Comparison of ENCODE assay signal across 15 cellular contexts in genomic region chr11:26842458-26842841, GRCh38.
A peak's percentile ranks its signal among the peaks of the same experiment; 100 is the strongest.
DNase-seq lines count a peak whose midpoint lies in the region; ATAC-seq, FAIRE-seq and TF ChIP-seq lines count a peak whose summit lies in the region.
"Had no signal": no experiment of that assay in that cellular context is flagged by ENCODE, and none has a peak within 500 bp of the region (broad histone marks: within the 10 kb centered on the region; RNA-seq: fewer than 3 reads in every experiment).

No MANE protein-coding gene starts in this region.

- H3K27ac ChIP-seq in GM23248 (peak overlapping the region; percentile 75), stomach (peak overlapping the region in 4 of 5 donors; percentile 4 to 56 (median 44)), kidney (ENCODE audit: low read depth in 2 of 2, low read length in 2 of 2) (peak overlapping the region in 1 of 2 donors; percentile 63)
- H3K27ac ChIP-seq: neural progenitor cell, SJSA1, testis had no signal

- TF ChIP-seq EP300 in stomach (IDR thresholded peaks at IDR 0.05) = no peak

- H3K27me3 Mint-ChIP-seq in chondrocyte (ENCODE audit: low read depth) = no peaks in the 10 kb centered on the region
- H3K27me3 Mint-ChIP-seq in activated CD4-positive, alpha-beta T cell treated with anti-CD3 and anti-CD28 coated beads, Interleukin-2, amount 10 ng/mL, durations not matched to agents 7 days and 5 days = no peaks in the 10 kb centered on the region

- H3K36me3 ChIP-seq in GM23248 (ENCODE audit: low read depth) (no peaks in the 10 kb centered on the region), stomach (no peaks in the 10 kb centered on the region), kidney (ENCODE audit: control insufficient read depth in 1 of 2, insufficient read depth in 2 of 2, low read length in 2 of 2) (no peaks in the 10 kb centered on the region)
- H3K36me3 ChIP-seq: BE2C, neural progenitor cell, SJSA1 had no signal

- H3K27ac Mint-ChIP-seq in chondrocyte (ENCODE audit: unreplicated experiment) = peak overlapping the region; percentile 74
- H3K27ac Mint-ChIP-seq in activated CD4-positive, alpha-beta T cell treated with anti-CD3 and anti-CD28 coated beads, Interleukin-2, amount 10 ng/mL, durations not matched to agents 7 days and 5 days = no peak overlapping the region
- H3K27ac Mint-ChIP-seq: neural progenitor cell had no signal

- peaks cover 56% of the 10 kb centered on the region for H3K4me1 ChIP-seq in GM23248 (ENCODE audit: insufficient read depth)
- peaks cover 0 to 8% (median 3%) of the 10 kb centered on the region in 4 donors for H3K4me1 ChIP-seq in stomach
- H3K4me1 ChIP-seq in kidney (ENCODE audit: control insufficient read depth in 1 of 2, insufficient read depth in 1 of 2, low read depth in 1 of 2, low read length in 2 of 2) = peaks cover 3 to 14% of the 10 kb centered on the region in 2 donors
- H3K4me1 ChIP-seq: BE2C, neural progenitor cell, SJSA1, testis had no signal

- intact Hi-C loops in left ventricle myocardium superior (cut with micrococcal nuclease) (no loop called here), stomach (cut with DNase I; ENCODE audit: low total_unique reads) (no loop called here), kidney (cut with DNase I) (no loop called here)

- in situ Hi-C loops in GM23248 (cut with MboI) = loop anchor here (10.0 kb wide), 1 partner anchor 58 kb away; no protein-coding TSS in a partner anchor

- no peaks in the 10 kb centered on the region for H4K20me1 ChIP-seq in GM23248 (ENCODE audit: insufficient read depth)

- peaks cover 67% of the 10 kb centered on the region for H3K4me1 Mint-ChIP-seq in chondrocyte (ENCODE audit: low read depth)
- H3K4me1 Mint-ChIP-seq in activated CD4-positive, alpha-beta T cell treated with anti-CD3 and anti-CD28 coated beads, Interleukin-2, amount 10 ng/mL, durations not matched to agents 7 days and 5 days = no peaks in the 10 kb centered on the region
- H3K4me1 Mint-ChIP-seq: neural progenitor cell had no signal

- DNase-seq in GM23248 = peak; percentile 64
- no peak for DNase-seq in chondrocyte (ENCODE audit: low spot score)
- DNase-seq in left ventricle myocardium superior = no peak
- DNase-seq in stomach = no peak
- no peak for DNase-seq in activated CD4-positive, alpha-beta T cell treated with anti-CD3 and anti-CD28 coated beads, Interleukin-2, amount 10 ng/mL, durations not matched to agents 7 days and 5 days
- no peak for DNase-seq in kidney
- DNase-seq: activated gamma-delta T cell treated with Interleukin-2 at 50 U/mL for 16 hours, BE2C, DMS53, NCI-H2227 treated with DMSO at 0.1 percent for 48 hours, testis had no signal

- peaks cover 31% of the 10 kb centered on the region for H3F3A ChIP-seq in GM23248 (ENCODE audit: insufficient read depth)

- H2AFZ ChIP-seq in GM23248 = peak overlapping the region; percentile 36
- H2AFZ ChIP-seq: neural progenitor cell had no signal

- no peak for FAIRE-seq in kidney (lab: Jason Lieb, UNC)

- WGBS in GM23248 (ENCODE audit: low coverage in 1 of 2, low lambda C conversion rate in 2 of 2, missing lambda C conversion rate in 2 of 2), 2 experiments = 0 to 3% methylated on average over 1 of the region's 1 CpG
- 67 to 85% (median 77%) methylated on average over 1 of the region's 1 CpG for WGBS in stomach, 5 donors

- H3K9me3 Mint-ChIP-seq in chondrocyte (ENCODE audit: low read depth) = peaks cover 12% of the 10 kb centered on the region
- peaks cover 2% of the 10 kb centered on the region for H3K9me3 Mint-ChIP-seq in activated CD4-positive, alpha-beta T cell treated with anti-CD3 and anti-CD28 coated beads, Interleukin-2, amount 10 ng/mL, durations not matched to agents 7 days and 5 days
- H3K9me3 Mint-ChIP-seq: neural progenitor cell had no signal

- no peak for TF ChIP-seq POLR2A in stomach (IDR thresholded peaks at IDR 0.05)
- TF ChIP-seq POLR2A in GM18505 (IDR thresholded peaks at IDR 0.05; ENCODE audit: borderline replicate concordance, extremely low read depth, insufficient read depth, insufficient read length) = no peak

- no peak overlapping the region for H3K4me3 Mint-ChIP-seq in chondrocyte (ENCODE audit: unreplicated experiment)
- no peak overlapping the region for H3K4me3 Mint-ChIP-seq in activated CD4-positive, alpha-beta T cell treated with anti-CD3 and anti-CD28 coated beads, Interleukin-2, amount 10 ng/mL, durations not matched to agents 7 days and 5 days
- H3K4me3 Mint-ChIP-seq: neural progenitor cell had no signal

- no peaks in the 10 kb centered on the region for H3K79me2 ChIP-seq in GM23248 (ENCODE audit: insufficient read depth)

- no peaks in the 10 kb centered on the region for H3K36me3 Mint-ChIP-seq in chondrocyte (ENCODE audit: low read depth)
- H3K36me3 Mint-ChIP-seq in activated CD4-positive, alpha-beta T cell treated with anti-CD3 and anti-CD28 coated beads, Interleukin-2, amount 10 ng/mL, durations not matched to agents 7 days and 5 days (ENCODE audit: low read depth) = no peaks in the 10 kb centered on the region
- H3K36me3 Mint-ChIP-seq: neural progenitor cell had no signal

- ATAC-seq in left ventricle myocardium superior (peak; percentile 87), GM18505 (IDR thresholded peaks at IDR 0.05; ENCODE audit: unreplicated experiment) (no peak), GM19324 (IDR thresholded peaks at IDR 0.05; ENCODE audit: low FRiP score, unreplicated experiment) (no peak)

- TF ChIP-seq CTCF in chondrocyte (IDR thresholded peaks at IDR 0.05) (no peak), stomach (IDR thresholded peaks at IDR 0.05) (no peak), kidney (IDR thresholded peaks at IDR 0.05; ENCODE audit: borderline replicate concordance, extremely low read depth, insufficient read depth) (no peak)

- no peaks in the 10 kb centered on the region for H3K9me2 ChIP-seq in GM23248 (ENCODE audit: insufficient read depth)

- no peaks in the 10 kb centered on the region for H3K9me3 ChIP-seq in GM23248 (ENCODE audit: low read depth)
- no peaks in the 10 kb centered on the region for H3K9me3 ChIP-seq in stomach
- H3K9me3 ChIP-seq in kidney (ENCODE audit: control insufficient read depth in 1 of 2, low read length in 2 of 2) = no peaks in the 10 kb centered on the region
- H3K9me3 ChIP-seq: BE2C, SJSA1, testis had no signal

- peak overlapping the region; percentile 32 for H3K9ac ChIP-seq in GM23248
- no peak overlapping the region for H3K9ac ChIP-seq in kidney (ENCODE audit: low read length in 2 of 2)
- H3K9ac ChIP-seq: neural progenitor cell had no signal

- H3K27me3 ChIP-seq in GM23248 (replicated peaks; ENCODE audit: insufficient read depth) = no peaks in the 10 kb centered on the region
- H3K27me3 ChIP-seq in stomach = no peaks in the 10 kb centered on the region
- H3K27me3 ChIP-seq: BE2C, neural progenitor cell, SJSA1, testis had no signal

- H3K4me2 ChIP-seq in GM23248 (ENCODE audit: unreplicated experiment) = peak overlapping the region; percentile 69
- H3K4me2 ChIP-seq: neural progenitor cell had no signal

- POLR2A ChIA-PET in activated CD4-positive, alpha-beta T cell treated with anti-CD3 and anti-CD28 coated beads, Interleukin-2, amount 10 ng/mL, durations not matched to agents 7 days and 5 days (lab: Charles Lee) = no interaction called here

- H3K4me3 ChIP-seq in GM23248 (peak overlapping the region; percentile 29), stomach (no peak overlapping the region), kidney (ENCODE audit: low read length in 2 of 2) (no peak overlapping the region)
- H3K4me3 ChIP-seq: neural progenitor cell, SJSA1, testis had no signal

- CTCF ChIA-PET in activated CD4-positive, alpha-beta T cell treated with anti-CD3 and anti-CD28 coated beads, Interleukin-2, amount 10 ng/mL, durations not matched to agents 7 days and 5 days (lab: Charles Lee) = no interaction called here
